Comparison of ENCODE assay signal across 6 cellular contexts in the genomic region with DNA sequence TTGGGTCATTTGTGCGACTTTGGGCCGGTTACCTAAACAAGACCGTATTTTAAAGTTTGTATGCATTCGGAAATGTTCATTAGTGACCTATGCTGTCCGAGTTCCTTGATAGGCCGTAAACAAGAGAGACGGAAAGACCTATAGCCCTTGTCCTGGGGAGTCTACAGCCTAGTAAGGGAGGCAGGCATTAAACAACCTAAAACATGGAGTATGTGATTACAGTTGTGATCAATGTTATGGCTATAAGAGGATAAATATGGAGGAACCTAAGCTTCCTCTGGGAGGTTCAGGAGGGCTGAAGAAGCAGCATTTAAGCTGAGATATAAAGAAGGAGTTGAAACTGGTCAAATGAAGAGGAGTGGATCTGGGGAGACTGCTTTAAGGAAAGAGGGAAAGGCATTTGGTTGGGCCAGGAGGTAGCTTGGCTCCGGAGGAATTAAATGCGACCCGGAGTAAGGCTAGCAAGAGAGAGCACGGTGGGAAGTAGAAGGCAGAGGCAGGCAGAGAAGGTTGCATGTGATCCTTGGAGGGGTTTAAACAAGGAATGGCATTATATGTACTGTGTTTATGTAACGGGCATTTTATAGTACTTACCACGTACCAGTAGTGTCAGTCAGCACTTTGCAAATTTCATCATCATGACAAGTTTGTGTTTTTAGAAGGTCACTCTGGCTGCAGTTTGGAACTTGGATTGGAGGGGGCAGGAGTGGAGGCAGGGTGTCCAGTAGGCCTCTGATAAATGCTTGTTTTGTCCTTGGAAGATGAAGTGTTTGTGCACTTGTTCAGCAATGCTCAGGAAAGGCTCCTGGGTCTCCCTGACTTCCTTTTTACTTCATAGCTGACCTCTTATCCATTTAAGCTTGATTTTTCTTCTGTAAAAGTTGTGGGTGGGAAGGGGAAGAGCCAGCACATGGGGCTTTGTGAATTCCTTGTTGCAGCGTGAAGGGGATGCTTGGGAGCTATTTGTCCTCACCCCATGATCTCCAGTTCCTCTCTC. TPM values are rescaled to one million over a fixed set of nuclear protein-coding genes. Genes with fewer than 3 reads are reported as not detected.
A peak's percentile ranks its signal among the peaks of the same experiment; 100 is the strongest.
DNase-seq lines count a peak whose midpoint lies in the region; ATAC-seq and TF ChIP-seq lines count a peak whose summit lies in the region.

No MANE protein-coding gene starts in this region.

- H3K9ac ChIP-seq in BLaER1: peak overlapping the region; percentile 53; the same call in 1 of the 2 replicates

- H3K4me1 ChIP-seq in BLaER1 (peaks cover 36% of the 10 kb centered on the region), iPS DF 6.9 (ENCODE audit: control insufficient read depth, insufficient read depth, low read length) (no peaks in the 10 kb centered on the region; the same call in 1 of the 2 replicates), vagina (peaks cover 67% of the 10 kb centered on the region), mucosa of descending colon (ENCODE audit: low read depth) (peaks cover 27% of the 10 kb centered on the region)

- TF ChIP-seq CTCF in RWPE1 (conservative IDR thresholded peaks at IDR 0.05; ENCODE audit: low read depth): no peak
- TF ChIP-seq CTCF in vagina (IDR thresholded peaks at IDR 0.05): no peak
- no peak for TF ChIP-seq CTCF in mucosa of descending colon (IDR thresholded peaks at IDR 0.05)

- POLR2A ChIA-PET in RWPE1 (lab: Yijun Ruan, JAX; ENCODE audit: low non-redundant PET): interaction anchor here (0.6 to 1.7 kb wide), 7 partner anchors 16 to 48 kb away, joined by 3 to 15 read pairs (median 4); a partner anchor contains a TSS

- ATAC-seq in GM21576 (IDR thresholded peaks at IDR 0.05; ENCODE audit: unreplicated experiment) (no peak), mucosa of descending colon (no peak)

- no peaks in the 10 kb centered on the region for H3K36me3 ChIP-seq in BLaER1
- no peaks in the 10 kb centered on the region for H3K36me3 ChIP-seq in iPS DF 6.9 (ENCODE audit: control insufficient read depth, insufficient read depth, low read length)
- no peaks in the 10 kb centered on the region for H3K36me3 ChIP-seq in vagina
- H3K36me3 ChIP-seq in mucosa of descending colon (ENCODE audit: low read depth): no peaks in the 10 kb centered on the region

- H3K4me3 ChIP-seq in BLaER1 (peak overlapping the region; percentile 77), iPS DF 6.9 (ENCODE audit: low read length) (peak overlapping the region; percentile 18; the same call in 1 of the 2 replicates), vagina (peak overlapping the region; percentile 86), mucosa of descending colon (no peak overlapping the region)

- CTCF ChIA-PET in RWPE1 (lab: Yijun Ruan, JAX): interaction anchor here (0.7 to 2.0 kb wide), 5 partner anchors 11 to 43 kb away, joined by 3 to 12 read pairs (median 6); no protein-coding TSS in a partner anchor

- intact Hi-C loops in vagina (cut with DNase I): no loop called here
- intact Hi-C loops in mucosa of descending colon (cut with DNase I, micrococcal nuclease): no loop called here

- H3K27ac ChIP-seq in BLaER1 (peak overlapping the region; percentile 57; the same call in 1 of the 2 replicates), RWPE1 (peak overlapping the region; percentile 96), iPS DF 6.9 (ENCODE audit: low read length) (no peak overlapping the region), vagina (peak overlapping the region; percentile 96)

- no peaks in the 10 kb centered on the region for H4K20me1 ChIP-seq in BLaER1

- TF ChIP-seq POLR2A in vagina (IDR thresholded peaks at IDR 0.05): no peak

- H3K9me3 ChIP-seq in BLaER1 (no peaks in the 10 kb centered on the region), iPS DF 6.9 (ENCODE audit: control insufficient read depth, insufficient read depth, low read length) (no peaks in the 10 kb centered on the region), vagina (peaks cover 4% of the 10 kb centered on the region), mucosa of descending colon (no peaks in the 10 kb centered on the region)

- peak overlapping the region; percentile 77 for H3K4me2 ChIP-seq in BLaER1

- no CpG with 5 or more reads among the region's 14 CpGs for WGBS in iPS DF 6.9 (ENCODE audit: insufficient coverage, insufficient read length)

- DNase-seq in RWPE1 (ENCODE audit: low spot score) (no peak), iPS DF 6.9 (ENCODE audit: low read depth, low spot score) (no peak), vagina (ENCODE audit: extremely low spot score in 2 of 2) (no peak), mucosa of descending colon (no peak)

- no peaks in the 10 kb centered on the region for H3K27me3 ChIP-seq in BLaER1
- H3K27me3 ChIP-seq in iPS DF 6.9 (ENCODE audit: control insufficient read depth, insufficient read depth, low read length): no peaks in the 10 kb centered on the region
- H3K27me3 ChIP-seq in vagina: no peaks in the 10 kb centered on the region

RNA-seq across cellular contexts. Expression of a gene that starts 1.0 kb away (rescaled TPM):
- total RNA-seq in vagina (125 TPM), mucosa of descending colon (10 to 100 TPM; 23.7 to 34.1 (median 31.4) TPM)

RNA-seq across cellular contexts. Expression of a gene that starts 25.4 kb away (rescaled TPM):
- total RNA-seq in vagina (24.1 TPM), mucosa of descending colon (10 to 100 TPM; 30.7 to 45.7 (median 37.7) TPM)

RNA-seq across cellular contexts. Expression of a gene that starts 47.6 kb away (rescaled TPM):
- 17.7 TPM for total RNA-seq in vagina
- 10 to 100 TPM; 11.2 to 13.7 (median 11.7) TPM for total RNA-seq in mucosa of descending colon

RNA-seq across cellular contexts. Expression of a gene that starts 48.8 kb away (rescaled TPM):
- total RNA-seq in vagina (28.0 TPM), mucosa of descending colon (10 to 100 TPM; 48.8 to 83.7 (median 55.0) TPM)

RNA-seq across cellular contexts. Expression of a gene that starts 54.8 kb away (rescaled TPM):
- total RNA-seq in vagina (1.7 TPM), mucosa of descending colon (1 to 10 TPM; 1.9 to 2.7 (median 2.6) TPM)
